In the genomic region with DNA sequence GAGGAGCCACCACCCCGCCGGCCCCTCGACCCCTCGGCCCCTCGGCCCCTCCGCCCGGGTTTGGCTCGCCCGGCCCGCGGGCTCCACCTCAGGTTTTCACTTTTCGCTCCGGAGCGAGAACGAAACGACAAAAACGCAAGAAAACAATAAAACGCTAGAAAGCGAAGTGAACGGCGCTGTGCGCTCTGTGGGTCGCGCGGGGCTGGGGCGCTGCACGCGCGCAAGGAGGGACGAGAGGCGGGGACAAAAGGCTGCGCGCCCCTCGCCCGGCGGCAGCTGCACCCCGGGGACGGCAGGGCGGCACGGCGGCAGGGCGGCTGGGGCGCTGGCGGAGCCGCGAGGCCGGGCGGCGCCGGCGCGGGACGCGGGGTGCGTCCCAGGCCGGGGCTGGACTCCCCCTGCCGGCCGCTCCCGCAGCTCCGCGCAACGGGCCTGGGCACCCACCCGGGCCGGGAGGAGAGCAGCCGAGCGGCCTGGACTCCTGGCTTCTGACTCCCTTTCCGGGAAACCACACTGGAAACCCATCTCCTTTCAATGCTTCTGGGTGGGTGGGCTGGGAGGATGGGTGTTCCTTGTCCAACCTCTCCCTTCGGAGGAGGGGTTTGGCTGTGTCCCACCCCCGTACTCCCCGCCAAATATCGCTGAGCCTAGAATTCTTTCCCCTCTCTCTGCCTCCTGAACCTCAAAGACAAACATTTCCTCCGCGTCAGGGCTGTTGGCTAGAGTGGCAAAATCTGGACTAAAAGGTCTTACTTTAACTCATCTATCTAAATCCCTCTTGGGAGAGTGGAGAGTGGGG, we compare ENCODE assay signal across 9 cellular contexts. TPM values are rescaled to one million over a fixed set of nuclear protein-coding genes. Genes with fewer than 3 reads are reported as not detected.
A peak's percentile ranks its signal among the peaks of the same experiment; 100 is the strongest.
DNase-seq lines count a peak whose midpoint lies in the region; ATAC-seq, FAIRE-seq and TF ChIP-seq lines count a peak whose summit lies in the region.
"Had no signal": no experiment of that assay in that cellular context is flagged by ENCODE, and none has a peak within 500 bp of the region (broad histone marks: within the 10 kb centered on the region; RNA-seq: fewer than 3 reads in every experiment).

No MANE protein-coding gene starts in this region.

- ATAC-seq in heart right ventricle, result peak in 7 of 8 donors; percentile 30 to 40 (median 35)
- ATAC-seq in HG03025 (IDR thresholded peaks at IDR 0.05; ENCODE audit: low FRiP score, unreplicated experiment), result no peak

- intact Hi-C loops in heart right ventricle (cut with DNase I) (loop anchor here in 8 of 10 donors (2.0 to 10.0 kb wide), 10 partner anchors 143 to 695 kb away; a partner anchor contains a TSS), posterior cingulate gyrus (cut with DNase I) (loop anchor here (5.0 kb wide), 1 partner anchor 407 kb away; no protein-coding TSS in a partner anchor)

- peak overlapping the region; percentile 78 for H3K4me3 Mint-ChIP-seq in activated naive CD8-positive, alpha-beta T cell

- no peaks in the 10 kb centered on the region for H3K9me3 Mint-ChIP-seq in activated naive CD8-positive, alpha-beta T cell (ENCODE audit: low read depth)

- H3K27me3 ChIP-seq in heart right ventricle, result peaks cover 13 to 92% (median 49%) of the 10 kb centered on the region in 7 donors

- peak; percentile 80 for FAIRE-seq in GM12891 (lab: Jason Lieb, UNC)

- WGBS in heart right ventricle, 2 donors, result 1% methylated on average over 73 of the region's 73 CpGs

- DNase-seq in Ammon's horn (ENCODE audit: low spot score), result peak; percentile 37
- DNase-seq in GM12891 (ENCODE audit: insufficient read length, low spot score), result peak; percentile 74
- DNase-seq in NCI-H69 (lab: John Stamatoyannopoulos, UW), result peak; percentile 86
- peak; percentile 59 to 74 for DNase-seq in heart right ventricle
- peak in 7 of 10 donors; percentile 20 to 89 (median 68) for DNase-seq in posterior cingulate gyrus
- DNase-seq in stimulated activated CD4-positive, alpha-beta T cell treated with anti-CD3 and anti-CD28 coated beads, Interleukin-4, amount 100 ng/mL, for 4 hours, result no peak

- no peaks in the 10 kb centered on the region for H3K36me3 Mint-ChIP-seq in activated naive CD8-positive, alpha-beta T cell

- H3K9me3 ChIP-seq in heart right ventricle, result no peaks in the 10 kb centered on the region

- H3K36me3 ChIP-seq in heart right ventricle, result peaks cover 0 to 13% (median 0%) of the 10 kb centered on the region in 9 donors

- peak; percentile 23 to 65 (median 42) for TF ChIP-seq CTCF in heart right ventricle (IDR thresholded peaks at IDR 0.05)

- H3K27me3 Mint-ChIP-seq in activated naive CD8-positive, alpha-beta T cell, result peaks cover 21% of the 10 kb centered on the region

- H3K27ac ChIP-seq in heart right ventricle, result peak overlapping the region in 8 of 10 donors; percentile 53 to 90 (median 86)

- H3K4me1 Mint-ChIP-seq in activated naive CD8-positive, alpha-beta T cell (ENCODE audit: low read depth), result peaks cover 21% of the 10 kb centered on the region

- peaks cover 11 to 76% (median 61%) of the 10 kb centered on the region in 9 donors for H3K4me1 ChIP-seq in heart right ventricle

- H3K27ac Mint-ChIP-seq in activated naive CD8-positive, alpha-beta T cell, result no peak overlapping the region

- TF ChIP-seq POLR2A in GM12891 (IDR thresholded peaks at IDR 0.05; ENCODE audit: low read depth, low read length), result no peak

- H3K4me3 ChIP-seq in heart right ventricle, result peak overlapping the region; percentile 7 to 81 (median 62)

TF ChIP-seq in GM12891, 5 proteins besides CTCF, POLR2A, EP300 and RAD21:
- TF ChIP-seq POLR2AphosphoS5 (IDR thresholded peaks at IDR 0.05; ENCODE audit: low read depth, low read length), result no peak
- TF ChIP-seq POU2F2 (IDR thresholded peaks at IDR 0.05; ENCODE audit: low read depth, low read length), result no peak
- TF ChIP-seq TAF1 (IDR thresholded peaks at IDR 0.05; ENCODE audit: low read depth, low read length), result no peak
- TF ChIP-seq PAX5 (IDR thresholded peaks at IDR 0.05; ENCODE audit: insufficient read depth, low read length, severe bottlenecking), result no peak
- TF ChIP-seq SPI1 (IDR thresholded peaks at IDR 0.05; ENCODE audit: low read depth, low read length), result no peak

RNA-seq across cellular contexts. Expression of a gene that starts 9.9 kb away (rescaled TPM):
- 0.01 TPM for polyA plus RNA-seq in GM12891 (2012; ENCODE audit: low read depth, missing spikeins)
- 10 to 100 TPM in 5 of 10 donors, 1 to 10 TPM in 5; 4.6 to 21.8 (median 10.0) TPM for total RNA-seq in heart right ventricle
- polyA plus RNA-seq in heart right ventricle, result 10 to 100 TPM; 13.4 to 31.1 TPM

RNA-seq across cellular contexts. Expression of a gene that starts 42.7 kb away (rescaled TPM):
- not detected for polyA plus RNA-seq in GM12891 (2012; ENCODE audit: low read depth, missing spikeins)
- total RNA-seq in heart right ventricle, result not detected
- under 1 TPM in 1 of 2 donors, not detected in 1; 0.03 TPM for polyA plus RNA-seq in heart right ventricle
- total RNA-seq: SK-MEL-5 had no signal

Comparison
In these comparisons a context has a peak if more than half of its experiments do, and no peak if none do; other contexts are left out.
1. DNase-seq: peak in Ammon's horn (single experiment), GM12891 (single experiment), NCI-H69 (single experiment), heart right ventricle (2 of 2) and posterior cingulate gyrus (7 of 10); none in stimulated activated CD4-positive, alpha-beta T cell treated with anti-CD3 and anti-CD28 coated beads, Interleukin-4, amount 100 ng/mL, for 4 hours (0 of 2).